In genomic region chr19:48169974-48170803, GRCh38 we compare ENCODE assay signal across 1 cellular context.
TF ChIP-seq lines count a peak whose summit lies in the region.

TSS of gene LIG1 (minus strand) at chr19:48170344. CDS start at chr19:48165566, 4,778 bp downstream.
TSS of gene ZSWIM9 (plus strand) at chr19:48170680. CDS start at chr19:48171803, 1,123 bp downstream.

TF ChIP-seq in HEK293, 187 proteins besides CTCF, POLR2A, EP300 and RAD21 (continued from another document and continues in another):
- TF ChIP-seq PRDM10 (tag by site-specific recombination; IDR thresholded peaks at IDR 0.05) (peak; percentile 90), ZNF239 (tag by site-specific recombination; IDR thresholded peaks at IDR 0.05) (peak; percentile 85), GLIS2 (tag by site-specific recombination; IDR thresholded peaks at IDR 0.05) (peak; percentile 92), SCRT2 (tag by site-specific recombination; IDR thresholded peaks at IDR 0.05) (no peak), ZNF626 (tag by site-specific recombination; IDR thresholded peaks at IDR 0.05) (no peak), SP3 (tag by site-specific recombination; IDR thresholded peaks at IDR 0.05) (peak; percentile 99), ZNF571 (tag by site-specific recombination; IDR thresholded peaks at IDR 0.05) (no peak), ZNF518A (tag by site-specific recombination; conservative IDR thresholded peaks at IDR 0.05; ENCODE audit: low read depth) (peak; percentile 40; the same call in 1 of the 2 replicates), ZNF16 (tag by site-specific recombination; IDR thresholded peaks at IDR 0.05; ENCODE audit: low read depth) (no peak), ZNF324 (tag by site-specific recombination; IDR thresholded peaks at IDR 0.05) (no peak), TSHZ1 (tag by site-specific recombination; IDR thresholded peaks at IDR 0.05; ENCODE audit: borderline replicate concordance) (no peak), ZBTB48 (tag by site-specific recombination; IDR thresholded peaks at IDR 0.05) (no peak), ZNF514 (tag by site-specific recombination; IDR thresholded peaks at IDR 0.05) (no peak), ZNF701 (tag by site-specific recombination; IDR thresholded peaks at IDR 0.05) (no peak), ZFP37 (tag by site-specific recombination; IDR thresholded peaks at IDR 0.05) (0 out of 2 replicates have a peak, but pooled peaks have one; percentile 71), EGR2 (tag by site-specific recombination; IDR thresholded peaks at IDR 0.05; ENCODE audit: low read depth) (peak; percentile 60), PRDM6 (tag by site-specific recombination; IDR thresholded peaks at IDR 0.05) (no peak), ZNF138 (tag by site-specific recombination; IDR thresholded peaks at IDR 0.05; ENCODE audit: borderline replicate concordance) (no peak), ZNF639 (tag by site-specific recombination; IDR thresholded peaks at IDR 0.05) (no peak), MEIS1 (CRISPR knock-in tag; IDR thresholded peaks at IDR 0.05; ENCODE audit: borderline replicate concordance) (0 out of 2 replicates have a peak, but pooled peaks have one; percentile 14), ZNF302 (tag by site-specific recombination; IDR thresholded peaks at IDR 0.05; ENCODE audit: low read depth) (no peak), ZNF843 (tag by site-specific recombination; IDR thresholded peaks at IDR 0.05) (peak; percentile 43; the same call in 1 of the 2 replicates), ZNF76 (tag by site-specific recombination; IDR thresholded peaks at IDR 0.05; ENCODE audit: borderline replicate concordance, low read depth) (peak; percentile 100), ZNF18 (tag by site-specific recombination; IDR thresholded peaks at IDR 0.05) (no peak), HIC1 (tag by site-specific recombination; IDR thresholded peaks at IDR 0.05) (peak; percentile 67; the same call in 1 of the 2 replicates), ZNF585B (tag by site-specific recombination; IDR thresholded peaks at IDR 0.05) (no peak), ZNF354C (tag by site-specific recombination; IDR thresholded peaks at IDR 0.05; ENCODE audit: borderline replicate concordance, low read depth) (no peak), GLI4 (tag by site-specific recombination; IDR thresholded peaks at IDR 0.05) (no peak), ZNF174 (tag by site-specific recombination; IDR thresholded peaks at IDR 0.05) (no peak), ZNF645 (tag by site-specific recombination; IDR thresholded peaks at IDR 0.05) (no peak), ZNF488 (tag by site-specific recombination; IDR thresholded peaks at IDR 0.05) (no peak), ZNF211 (tag by site-specific recombination; IDR thresholded peaks at IDR 0.05; ENCODE audit: low read depth) (no peak), RBAK (tag by site-specific recombination; IDR thresholded peaks at IDR 0.05) (no peak), SP2 (tag by site-specific recombination; IDR thresholded peaks at IDR 0.05) (peak; percentile 92), ZNF311 (tag by site-specific recombination; IDR thresholded peaks at IDR 0.05; ENCODE audit: borderline replicate concordance) (no peak), ZNF530 (tag by site-specific recombination; IDR thresholded peaks at IDR 0.05; ENCODE audit: low read depth) (no peak), ZNF184 (tag by site-specific recombination; IDR thresholded peaks at IDR 0.05) (no peak), OSR2 (tag by site-specific recombination; IDR thresholded peaks at IDR 0.05) (no peak)
